In genomic region chr5:103542441-103542840, GRCh38 we compare ENCODE assay signal across 6 cellular contexts.
"Had no signal": no experiment of that assay in that cellular context is flagged by ENCODE, and none has a peak within 500 bp of the region (broad histone marks: within the 10 kb centered on the region; RNA-seq: fewer than 3 reads in every experiment).

No MANE protein-coding gene starts in this region.

- H3K4me3 Mint-ChIP-seq: GM23338, H9 had no signal

- H3K27ac Mint-ChIP-seq: GM23338, H9 had no signal

- H3K4me2 ChIP-seq: GM23338 had no signal

- DNase-seq: H9, HCEC 1CT, IMR-90, KG1 had no signal

- H3K9me3 Mint-ChIP-seq: GM23338, H9 had no signal

- ATAC-seq: GM23338, K562 had no signal

- H2AFZ ChIP-seq: GM23338 had no signal

- H3K4me1 Mint-ChIP-seq: GM23338, H9 had no signal

- H3K4me3 ChIP-seq: GM23338, K562 had no signal
